8 cellular contexts compared by ENCODE assay signal in genomic region chr15:84747423-84748273, GRCh38. TPM values are rescaled to one million over a fixed set of nuclear protein-coding genes. Genes with fewer than 3 reads are reported as not detected.
DNase-seq lines count a peak whose midpoint lies in the region; ATAC-seq and TF ChIP-seq lines count a peak whose summit lies in the region.

No MANE protein-coding gene starts in this region.

- no peaks in the 10 kb centered on the region for H4K20me1 ChIP-seq in OCI-LY1 (ENCODE audit: insufficient read depth, low read length)

- H3K36me3 ChIP-seq in BJ (ENCODE audit: control insufficient read depth, insufficient read depth, low read length): no peaks in the 10 kb centered on the region
- H3K36me3 ChIP-seq in OCI-LY1 (ENCODE audit: insufficient read depth, low read length): no peaks in the 10 kb centered on the region; the same call in 1 of the 2 replicates
- H3K36me3 ChIP-seq in mucosa of stomach (ENCODE audit: control insufficient read depth, insufficient read depth, low read length): no peaks in the 10 kb centered on the region

- H3K27ac ChIP-seq in OCI-LY1 (ENCODE audit: low read depth, low read length, poor library complexity, severe bottlenecking): peak overlapping the region; percentile 90

- H3K9me3 ChIP-seq in OCI-LY1 (ENCODE audit: low read length) (no peaks in the 10 kb centered on the region), mucosa of stomach (ENCODE audit: control insufficient read depth, low read length) (no peaks in the 10 kb centered on the region)

- H3K27me3 ChIP-seq in BJ (ENCODE audit: control insufficient read depth, insufficient read depth, low read length): no peaks in the 10 kb centered on the region
- no peaks in the 10 kb centered on the region for H3K27me3 ChIP-seq in OCI-LY1 (ENCODE audit: insufficient read depth, low read length)
- no peaks in the 10 kb centered on the region for H3K27me3 ChIP-seq in mucosa of stomach (ENCODE audit: control insufficient read depth, insufficient read depth, low read length)

- peak overlapping the region; percentile 91 for H3K4me3 ChIP-seq in BJ (ENCODE audit: low read depth, low read length)
- peak overlapping the region; percentile 86 for H3K4me3 ChIP-seq in OCI-LY1 (ENCODE audit: low read depth, low read length, poor library complexity, severe bottlenecking)
- peak overlapping the region; percentile 65 for H3K4me3 ChIP-seq in mucosa of stomach (ENCODE audit: low read length)

- TF ChIP-seq CTCF in BJ (IDR thresholded peaks at IDR 0.05; ENCODE audit: insufficient read depth, low read depth, low read length) (peak; percentile 22; the same call in 1 of the 2 replicates), OCI-LY1 (IDR thresholded peaks at IDR 0.05; ENCODE audit: low read length) (no peak)

- peaks cover 38% of the 10 kb centered on the region for H3K79me2 ChIP-seq in OCI-LY1 (ENCODE audit: insufficient read depth, low read length)

- H3F3A ChIP-seq in OCI-LY1 (ENCODE audit: insufficient read depth, low read length): no peaks in the 10 kb centered on the region

- H3K9ac ChIP-seq in OCI-LY1 (ENCODE audit: low read length) (peak overlapping the region; percentile 97), mucosa of stomach (ENCODE audit: low read length) (peak overlapping the region; percentile 96)

- H3K4me1 ChIP-seq in OCI-LY1 (ENCODE audit: insufficient read depth, low read length, severe bottlenecking) (peaks cover 34% of the 10 kb centered on the region), mucosa of stomach (ENCODE audit: control insufficient read depth, insufficient read depth, low read length) (peaks cover 23% of the 10 kb centered on the region)

- DNase-seq in BJ (ENCODE audit: low read depth) (no peak), activated T-cell treated with anti-CD3 and anti-CD28 coated beads for 4 hours (peak; percentile 42), erythroblast (lab: John Stamatoyannopoulos, UW) (peak; percentile 86 to 90)
- DNase-seq in stimulated activated CD8-positive, alpha-beta memory T cell treated with anti-CD3 and anti-CD28 coated beads, Interleukin-7, amount 100 ng/mL, for 4 hours (ENCODE audit: low read depth in 2 of 2): peak; percentile 38 to 64

- H2AFZ ChIP-seq in OCI-LY1 (ENCODE audit: low read length): 0 out of 2 replicates have a peak overlapping the region, but pooled peaks have one; percentile 78

- H3K4me2 ChIP-seq in OCI-LY1 (ENCODE audit: low read length): peak overlapping the region; percentile 100

- POLR2A ChIA-PET in BJ (lab: Charles Lee): no interaction called here

- no peaks in the 10 kb centered on the region for H3K9me2 ChIP-seq in OCI-LY1 (ENCODE audit: low read depth, low read length)

- peak; percentile 84 for TF ChIP-seq POLR2A in erythroblast (IDR thresholded peaks at IDR 0.05; ENCODE audit: low read length)

- ATAC-seq in GM19025 (IDR thresholded peaks at IDR 0.05; ENCODE audit: low read depth, unreplicated experiment) (peak; percentile 47), HG03342 (IDR thresholded peaks at IDR 0.05; ENCODE audit: unreplicated experiment) (peak; percentile 41)

- CTCF ChIA-PET in BJ (lab: Yijun Ruan, JAX): interaction anchor here (1.0 to 1.5 kb wide), 3 partner anchors 19 to 181 kb away, joined by 3 read pairs; no protein-coding TSS in a partner anchor

RNA-seq across cellular contexts. Expression of gene ZNF592, which starts 0.7 kb away (rescaled TPM):
- 6.9 and 11.0 TPM in 2 replicates for polyA plus RNA-seq in BJ (2011; rRNA removed)
- 11.9 and 12.4 TPM in 2 replicates for polyA minus RNA-seq in BJ (2011; rRNA and poly(A)+ RNA removed)

RNA-seq across cellular contexts. Expression of gene SEC11A, which starts 31.7 kb away (rescaled TPM):
- 90.7 and 244 TPM in 2 replicates for polyA plus RNA-seq in BJ (2011; rRNA removed)
- polyA minus RNA-seq in BJ (2011; rRNA and poly(A)+ RNA removed): 35.7 and 46.2 TPM in 2 replicates
